Comparison of ENCODE assay signal across 8 cellular contexts in genomic region chr16:72664122-72664479, GRCh38.
DNase-seq lines count a peak whose midpoint lies in the region; ATAC-seq and TF ChIP-seq lines count a peak whose summit lies in the region.

No MANE protein-coding gene starts in this region.

- no peaks in the 10 kb centered on the region for H3K9me3 ChIP-seq in WERI-Rb-1 (ENCODE audit: severe bottlenecking)
- no peaks in the 10 kb centered on the region for H3K9me3 ChIP-seq in right cardiac atrium (ENCODE audit: control insufficient read depth, low read length)
- H3K9me3 ChIP-seq in spleen = no peaks in the 10 kb centered on the region

- WGBS in right cardiac atrium = 3% methylated on average over 17 of the region's 17 CpGs
- WGBS in spleen, 5 donors = 2 to 7% (median 3%) methylated on average over 17 of the region's 17 CpGs

- intact Hi-C loops in right cardiac atrium (cut with DNase I) = no loop called here
- intact Hi-C loops in spleen (cut with DNase I; ENCODE audit: low total_unique reads) = no loop called here

- ATAC-seq in right cardiac atrium (no peak), GM18520 (IDR thresholded peaks at IDR 0.05; ENCODE audit: unreplicated experiment) (no peak), HG03175 (IDR thresholded peaks at IDR 0.05; ENCODE audit: unreplicated experiment) (no peak)

- TF ChIP-seq POLR2A in spleen (IDR thresholded peaks at IDR 0.05) = no peak

- TF ChIP-seq CTCF in HL-60 (IDR thresholded peaks at IDR 0.05; ENCODE audit: insufficient read depth, low read length) = no peak
- no peak for TF ChIP-seq CTCF in WERI-Rb-1 (IDR thresholded peaks at IDR 0.05; ENCODE audit: low read depth, low read length)
- no peak for TF ChIP-seq CTCF in spleen (IDR thresholded peaks at IDR 0.05 in 8 of 11, conservative IDR thresholded peaks at IDR 0.05 in 3 of 11)

- no peaks in the 10 kb centered on the region for H3K36me3 ChIP-seq in WERI-Rb-1
- H3K36me3 ChIP-seq in spleen = no peaks in the 10 kb centered on the region

- peak overlapping the region; percentile 87 for H3K4me3 ChIP-seq in HL-60 (replicated peaks; ENCODE audit: insufficient read depth, low read length)
- peak overlapping the region; percentile 83 for H3K4me3 ChIP-seq in WERI-Rb-1 (ENCODE audit: low read depth, low read length)
- H3K4me3 ChIP-seq in right cardiac atrium (ENCODE audit: low read length) = peak overlapping the region; percentile 92
- H3K4me3 ChIP-seq in spleen = peak overlapping the region; percentile 76 to 99 (median 90)

- H3K4me1 ChIP-seq in right cardiac atrium (ENCODE audit: control insufficient read depth, insufficient read depth, low read length) (no peaks in the 10 kb centered on the region), spleen (peaks cover 5 to 23% (median 20%) of the 10 kb centered on the region in 6 donors)

- H3K27ac ChIP-seq in HL-60 (replicated peaks) (peak overlapping the region; percentile 96), WERI-Rb-1 (peak overlapping the region; percentile 95), right cardiac atrium (ENCODE audit: low read length) (no peak overlapping the region), spleen (peak overlapping the region in 3 of 8 donors; percentile 68 to 81 (median 69))

- DNase-seq in HL-60 (ENCODE audit: low read depth in 1 of 2, low spot score in 1 of 2) (no peak), WERI-Rb-1 (no peak), right cardiac atrium (no peak), spleen (no peak), Ammon's horn (ENCODE audit: low spot score) (no peak), DMS153 (lab: John Stamatoyannopoulos, UW) (no peak)

- no peaks in the 10 kb centered on the region for H3K27me3 ChIP-seq in HL-60 (ENCODE audit: insufficient read depth, poor library complexity, severe bottlenecking)
- no peaks in the 10 kb centered on the region for H3K27me3 ChIP-seq in WERI-Rb-1 (ENCODE audit: insufficient read depth, low read depth, severe bottlenecking)
- no peaks in the 10 kb centered on the region for H3K27me3 ChIP-seq in right cardiac atrium (ENCODE audit: control insufficient read depth, insufficient read depth)
- H3K27me3 ChIP-seq in spleen (replicated peaks in 1 of 7) = no peaks in the 10 kb centered on the region
